27 cellular contexts compared by ENCODE assay signal in genomic region chr7:145265180-145265579, GRCh38.
"Had no signal": no experiment of that assay in that cellular context is flagged by ENCODE, and none has a peak within 500 bp of the region (broad histone marks: within the 10 kb centered on the region; RNA-seq: fewer than 3 reads in every experiment).

No MANE protein-coding gene starts in this region.

- H3K27ac ChIP-seq: ascending aorta, breast epithelium, cardiac muscle cell, coronary artery, dorsolateral prefrontal cortex, VCaP had no signal

- H3K27me3 ChIP-seq: ascending aorta, breast epithelium, cardiac muscle cell had no signal

- H3K9me3 ChIP-seq: ascending aorta had no signal

- H3K4me1 ChIP-seq: ascending aorta, breast epithelium had no signal

- DNase-seq: activated CD4-positive, alpha-beta memory T cell treated with anti-CD3 and anti-CD28 coated beads, Interleukin-2, amount 10 ng/mL, durations not matched to agents 7 days and 5 days; activated CD4-positive, alpha-beta T cell treated with anti-CD3 and anti-CD28 coated beads for 1 hour; activated CD4-positive, alpha-beta T cell treated with anti-CD3 and anti-CD28 coated beads for 4 hours; activated CD4-positive, alpha-beta T cell treated with anti-CD3 and anti-CD28 coated beads, Interleukin-2, amount 10 ng/mL, durations not matched to agents 7 days and 5 days; activated CD4-positive, alpha-beta T cell treated with anti-CD3 and anti-CD28 coated beads, Interleukin-2, amount 50 U/mL, for 4 hours; activated CD8-positive, alpha-beta memory T cell treated with anti-CD3 and anti-CD28 coated beads, Interleukin-2, amount 50 U/mL, for 48 hours; activated gamma-delta T cell; activated naive CD4-positive, alpha-beta T cell; activated naive CD4-positive, alpha-beta T cell treated with anti-CD3 and anti-CD28 coated beads, Interleukin-2, amount 10 ng/mL, durations not matched to agents 7 days and 5 days; activated naive CD8-positive, alpha-beta T cell treated with anti-CD3 and anti-CD28 coated beads, Interleukin-2, amount 10 ng/mL, durations not matched to agents 7 days and 5 days; activated T-cell treated with anti-CD3 and anti-CD28 coated beads for 4 hours; activated T-cell treated with anti-CD3 and anti-CD28 coated beads, Interleukin-2, amount 50 U/mL, for 24 hours; activated T-cell treated with anti-CD3 and anti-CD28 coated beads, Interleukin-2, amount 50 U/mL, for 72 hours; central memory CD4-positive, alpha-beta T cell; cerebellar nuclear complex; dorsolateral prefrontal cortex; effector memory CD4-positive, alpha-beta T cell; endodermal cell; foreskin fibroblast; head of caudate nucleus; T-helper 2 cell had no signal

- H3K4me3 ChIP-seq: ascending aorta, breast epithelium, cardiac muscle cell, coronary artery, dorsolateral prefrontal cortex had no signal

- FAIRE-seq: frontal cortex had no signal

- H3K36me3 ChIP-seq: ascending aorta, breast epithelium, cardiac muscle cell had no signal
